In genomic region chr13:99600318-99600717, GRCh38 we compare ENCODE assay signal across 11 cellular contexts. TPM values are rescaled to one million over a fixed set of nuclear protein-coding genes. Genes with fewer than 3 reads are reported as not detected.
A peak's percentile ranks its signal among the peaks of the same experiment; 100 is the strongest.
DNase-seq lines count a peak whose midpoint lies in the region; ATAC-seq, FAIRE-seq and TF ChIP-seq lines count a peak whose summit lies in the region.
"Had no signal": no experiment of that assay in that cellular context is flagged by ENCODE, and none has a peak within 500 bp of the region (broad histone marks: within the 10 kb centered on the region; RNA-seq: fewer than 3 reads in every experiment).

No MANE protein-coding gene starts in this region.

- peak; percentile 60 for TF ChIP-seq CTCF in DOHH2 (IDR thresholded peaks at IDR 0.05; ENCODE audit: low read depth, low read length, poor library complexity, severe bottlenecking)
- TF ChIP-seq CTCF in SU-DHL-6 (IDR thresholded peaks at IDR 0.05; ENCODE audit: insufficient read depth, low read length, poor library complexity, severe bottlenecking) = peak; percentile 51
- TF ChIP-seq CTCF in kidney (IDR thresholded peaks at IDR 0.05; ENCODE audit: borderline replicate concordance, extremely low read depth, insufficient read depth) = peak; percentile 28

- H3K4me1 ChIP-seq in DOHH2 (ENCODE audit: control insufficient read depth, low read length) (no peaks in the 10 kb centered on the region), kidney (ENCODE audit: control insufficient read depth in 1 of 2, insufficient read depth in 1 of 2, low read depth in 1 of 2, low read length in 2 of 2) (peaks cover 0 to under 1% of the 10 kb centered on the region in 2 donors)

- H4K20me1 ChIP-seq in DOHH2 (ENCODE audit: control insufficient read depth, insufficient read depth, low read depth, low read length) (no peaks in the 10 kb centered on the region), SU-DHL-6 (ENCODE audit: low read depth, low read length) (no peaks in the 10 kb centered on the region)

- H3K36me3 ChIP-seq in DOHH2 (ENCODE audit: control insufficient read depth, low read length) (no peaks in the 10 kb centered on the region), H7 (replicated peaks; ENCODE audit: control insufficient read depth, insufficient read depth, low read length) (no peaks in the 10 kb centered on the region), SU-DHL-6 (ENCODE audit: low read length) (no peaks in the 10 kb centered on the region), kidney (ENCODE audit: control insufficient read depth in 1 of 2, insufficient read depth in 2 of 2, low read length in 2 of 2) (no peaks in the 10 kb centered on the region)

- H3K9me3 ChIP-seq in DOHH2 (ENCODE audit: control insufficient read depth, insufficient read depth, low read length) (no peaks in the 10 kb centered on the region), SU-DHL-6 (ENCODE audit: insufficient read depth, low read length) (no peaks in the 10 kb centered on the region), kidney (ENCODE audit: control insufficient read depth in 1 of 2, low read length in 2 of 2) (no peaks in the 10 kb centered on the region), T-helper 17 cell (ENCODE audit: control insufficient read depth, low read length, poor library complexity, severe bottlenecking) (no peaks in the 10 kb centered on the region)

- no peak overlapping the region for H3K4me3 Mint-ChIP-seq in T-helper 17 cell

- H3K4me3 ChIP-seq in DOHH2 (ENCODE audit: low read length) (no peak overlapping the region), H7 (ENCODE audit: insufficient read depth, low read depth, low read length) (no peak overlapping the region), SU-DHL-6 (ENCODE audit: insufficient read depth, low read length, poor library complexity, severe bottlenecking) (no peak overlapping the region), kidney (ENCODE audit: low read length in 2 of 2) (no peak overlapping the region)

- H3K4me2 ChIP-seq in DOHH2 (ENCODE audit: low read length) (no peak overlapping the region), SU-DHL-6 (ENCODE audit: low read depth, low read length, poor library complexity, severe bottlenecking) (no peak overlapping the region)

- no peaks in the 10 kb centered on the region for H3K27me3 Mint-ChIP-seq in T-helper 17 cell
- H3K27me3 Mint-ChIP-seq: effector memory CD8-positive, alpha-beta T cell had no signal

- no peaks in the 10 kb centered on the region for H3K9me2 ChIP-seq in DOHH2 (replicated peaks; ENCODE audit: control insufficient read depth, low read length)
- no peaks in the 10 kb centered on the region for H3K9me2 ChIP-seq in SU-DHL-6 (replicated peaks; ENCODE audit: insufficient read depth, low read length)

- H3K27me3 ChIP-seq in DOHH2 (ENCODE audit: control insufficient read depth, low read length) (0 out of 2 replicates have a peak, but pooled peaks cover 6% of the 10 kb centered on the region), H7 (ENCODE audit: control insufficient read depth, insufficient read depth, low read length) (no peaks in the 10 kb centered on the region), SU-DHL-6 (ENCODE audit: low read length) (no peaks in the 10 kb centered on the region)

- no peak overlapping the region for H3K27ac Mint-ChIP-seq in T-helper 17 cell

- no peaks in the 10 kb centered on the region for H3K36me3 Mint-ChIP-seq in T-helper 17 cell (ENCODE audit: low read depth)

- H3K4me1 Mint-ChIP-seq in T-helper 17 cell = peaks cover 14% of the 10 kb centered on the region

- H3K79me2 ChIP-seq in DOHH2 (ENCODE audit: control insufficient read depth, low read length) (no peaks in the 10 kb centered on the region), SU-DHL-6 (ENCODE audit: insufficient read depth, low read length) (no peaks in the 10 kb centered on the region)

- intact Hi-C loops in kidney (cut with DNase I) = no loop called here

- no peak overlapping the region for H2AFZ ChIP-seq in SU-DHL-6 (ENCODE audit: low read depth, low read length, severe bottlenecking)

- H3K9ac ChIP-seq in SU-DHL-6 (ENCODE audit: low read length) (no peak overlapping the region), kidney (ENCODE audit: low read length in 2 of 2) (no peak overlapping the region)

- DNase-seq in H7 = peak; percentile 75
- DNase-seq in kidney = no peak
- DNase-seq in T-helper 17 cell = no peak
- DNase-seq in activated T-cell treated with anti-CD3 and anti-CD28 coated beads, Interleukin-2, amount 50 U/mL, for 1 hour = no peak
- no peak for DNase-seq in activated effector memory CD4-positive, alpha-beta T cell treated with Interleukin-2 at 50 U/mL for 16 hours
- DNase-seq: activated T-cell treated with anti-CD3 and anti-CD28 coated beads for 4 hours; effector memory CD8-positive, alpha-beta T cell had no signal

- FAIRE-seq in kidney (lab: Jason Lieb, UNC) = no peak

- H3F3A ChIP-seq in DOHH2 (ENCODE audit: control insufficient read depth, insufficient read depth) (no peaks in the 10 kb centered on the region), SU-DHL-6 (ENCODE audit: insufficient read depth) (no peaks in the 10 kb centered on the region)

- no peak overlapping the region for H3K27ac ChIP-seq in DOHH2 (ENCODE audit: low read depth, low read length)
- no peak overlapping the region for H3K27ac ChIP-seq in SU-DHL-6 (ENCODE audit: low read depth, low read length)
- H3K27ac ChIP-seq in kidney (ENCODE audit: low read depth in 2 of 2, low read length in 2 of 2) = no peak overlapping the region
- H3K27ac ChIP-seq: RWPE1 had no signal

- no peak for ATAC-seq in T-helper 17 cell
- no peak for ATAC-seq in HG03469 (IDR thresholded peaks at IDR 0.05; ENCODE audit: unreplicated experiment)
- ATAC-seq: effector memory CD8-positive, alpha-beta T cell had no signal

RNA-seq across cellular contexts. Expression of gene CLYBL, which starts 6.2 kb away (rescaled TPM):
- total RNA-seq in H7 (2014; rRNA removed; shearing (Covaris generic)) = 5.8 and 13.7 TPM in 2 replicates
- total RNA-seq in kidney = 23.4 TPM
- 71.7 TPM for polyA plus RNA-seq in kidney (ENCODE audit: insufficient read depth, low read depth, low replicate concordance)
- total RNA-seq in T-helper 17 cell = 10 to 100 TPM; 12.8 to 14.5 TPM
